Comparison of ENCODE assay signal across 11 cellular contexts in genomic region chr4:26299254-26299882, GRCh38. TPM values are rescaled to one million over a fixed set of nuclear protein-coding genes. Genes with fewer than 3 reads are reported as not detected.
A peak's percentile ranks its signal among the peaks of the same experiment; 100 is the strongest.
DNase-seq lines count a peak whose midpoint lies in the region; ATAC-seq and FAIRE-seq lines count a peak whose summit lies in the region.
"Had no signal": no experiment of that assay in that cellular context is flagged by ENCODE, and none has a peak within 500 bp of the region (broad histone marks: within the 10 kb centered on the region; RNA-seq: fewer than 3 reads in every experiment).

No MANE protein-coding gene starts in this region.

- H3K4me3 Mint-ChIP-seq in activated naive CD4-positive, alpha-beta T cell treated with anti-CD3 and anti-CD28 coated beads, Interleukin-2, amount 50 U/mL, for 24 hours, result no peak overlapping the region
- peak overlapping the region; percentile 44 to 68 (median 57) for H3K4me3 Mint-ChIP-seq in T-cell

- ATAC-seq in HG02798 (IDR thresholded peaks at IDR 0.05; ENCODE audit: poor library complexity, unreplicated experiment), result peak; percentile 86
- no peak for ATAC-seq in T-cell (replicated peaks in 1 of 4)
- ATAC-seq in esophagus mucosa, result no peak
- ATAC-seq: left lobe of liver had no signal

- POLR2A ChIA-PET in T-cell (lab: Charles Lee), result interaction anchor here in 1 of 2 donors (0.7 kb wide), 1 partner anchor 316 kb away, joined by 3 read pairs; no protein-coding TSS in a partner anchor

- no peaks in the 10 kb centered on the region for H3K27me3 Mint-ChIP-seq in activated naive CD4-positive, alpha-beta T cell treated with anti-CD3 and anti-CD28 coated beads, Interleukin-2, amount 50 U/mL, for 24 hours
- H3K27me3 Mint-ChIP-seq in T-cell, result no peaks in the 10 kb centered on the region

- H3K27ac Mint-ChIP-seq in activated naive CD4-positive, alpha-beta T cell treated with anti-CD3 and anti-CD28 coated beads, Interleukin-2, amount 50 U/mL, for 24 hours, result peak overlapping the region; percentile 43
- peak overlapping the region; percentile 11 to 33 for H3K27ac Mint-ChIP-seq in T-cell
- H3K27ac Mint-ChIP-seq: activated naive CD4-positive, alpha-beta T cell treated with anti-CD3 and anti-CD28 coated beads, Interleukin-2, amount 50 U/mL, for 72 hours had no signal

- no peak for DNase-seq in activated naive CD4-positive, alpha-beta T cell (lab: John Stamatoyannopoulos, UW)
- no peak for DNase-seq in T-cell
- no peak for DNase-seq in HTR-8/SVneo (ENCODE audit: insufficient read length, low spot score)
- DNase-seq in RCC 7860 (ENCODE audit: low spot score), result no peak
- DNase-seq in DMS 273 treated with DMSO at 0.1 percent for 48 hours (lab: John Stamatoyannopoulos, UW), result no peak
- DNase-seq: stimulated activated CD8-positive, alpha-beta memory T cell treated with anti-CD3 and anti-CD28 coated beads, Interleukin-4, amount 100 ng/mL, for 48 hours had no signal

- H3K36me3 Mint-ChIP-seq in activated naive CD4-positive, alpha-beta T cell treated with anti-CD3 and anti-CD28 coated beads, Interleukin-2, amount 50 U/mL, for 24 hours, result no peaks in the 10 kb centered on the region
- H3K36me3 Mint-ChIP-seq in T-cell, result no peaks in the 10 kb centered on the region

- H3K4me1 Mint-ChIP-seq in activated naive CD4-positive, alpha-beta T cell treated with anti-CD3 and anti-CD28 coated beads, Interleukin-2, amount 50 U/mL, for 24 hours, result peaks cover 12% of the 10 kb centered on the region
- peaks cover 0 to 19% (median 6%) of the 10 kb centered on the region in 3 donors for H3K4me1 Mint-ChIP-seq in T-cell

- CTCF ChIA-PET in T-cell (lab: Charles Lee), result interaction anchor here in 1 of 2 donors (0.7 kb wide), 1 partner anchor 311 kb away, joined by 3 read pairs; no protein-coding TSS in a partner anchor

- FAIRE-seq in HTR-8/SVneo (lab: Jason Lieb, UNC), result no peak
- no peak for FAIRE-seq in RCC 7860 (lab: Jason Lieb, UNC)

- no peaks in the 10 kb centered on the region for H3K9me3 Mint-ChIP-seq in activated naive CD4-positive, alpha-beta T cell treated with anti-CD3 and anti-CD28 coated beads, Interleukin-2, amount 50 U/mL, for 24 hours
- H3K9me3 Mint-ChIP-seq in T-cell, result no peaks in the 10 kb centered on the region

RNA-seq across cellular contexts. Expression of gene RBPJ, which starts 21.4 kb away (rescaled TPM):
- total RNA-seq in T-cell (10 to 100 TPM; 55.6 to 81.1 (median 60.5) TPM), esophagus mucosa (23.6 TPM)
